In the genomic region with DNA sequence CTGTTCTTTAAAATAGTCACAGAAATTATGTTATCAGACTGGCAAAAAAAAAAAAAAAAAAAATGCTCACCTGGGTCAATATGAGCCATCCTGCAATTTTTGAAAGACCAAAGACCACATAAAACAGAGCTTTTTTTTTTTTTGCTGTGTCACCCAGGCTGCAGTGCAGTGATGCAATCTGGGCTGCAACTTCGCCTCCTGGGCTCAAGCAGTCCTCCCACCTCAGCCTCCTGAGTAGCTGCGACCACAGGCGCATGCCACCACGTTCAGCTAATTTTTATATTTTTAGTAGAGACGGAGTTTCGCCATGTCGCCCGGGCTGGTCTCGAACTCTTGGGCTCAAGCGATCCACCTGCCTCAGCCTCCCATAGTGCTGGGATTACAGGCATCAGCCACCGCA, we compare ENCODE assay signal across 1 cellular context.
TF ChIP-seq lines count a peak whose summit lies in the region.

No MANE protein-coding gene starts in this region.

TF ChIP-seq in HepG2, 621 proteins besides CTCF, POLR2A, EP300 and RAD21 (continued from another document and continues in another):
- TF ChIP-seq, protein P1, sequence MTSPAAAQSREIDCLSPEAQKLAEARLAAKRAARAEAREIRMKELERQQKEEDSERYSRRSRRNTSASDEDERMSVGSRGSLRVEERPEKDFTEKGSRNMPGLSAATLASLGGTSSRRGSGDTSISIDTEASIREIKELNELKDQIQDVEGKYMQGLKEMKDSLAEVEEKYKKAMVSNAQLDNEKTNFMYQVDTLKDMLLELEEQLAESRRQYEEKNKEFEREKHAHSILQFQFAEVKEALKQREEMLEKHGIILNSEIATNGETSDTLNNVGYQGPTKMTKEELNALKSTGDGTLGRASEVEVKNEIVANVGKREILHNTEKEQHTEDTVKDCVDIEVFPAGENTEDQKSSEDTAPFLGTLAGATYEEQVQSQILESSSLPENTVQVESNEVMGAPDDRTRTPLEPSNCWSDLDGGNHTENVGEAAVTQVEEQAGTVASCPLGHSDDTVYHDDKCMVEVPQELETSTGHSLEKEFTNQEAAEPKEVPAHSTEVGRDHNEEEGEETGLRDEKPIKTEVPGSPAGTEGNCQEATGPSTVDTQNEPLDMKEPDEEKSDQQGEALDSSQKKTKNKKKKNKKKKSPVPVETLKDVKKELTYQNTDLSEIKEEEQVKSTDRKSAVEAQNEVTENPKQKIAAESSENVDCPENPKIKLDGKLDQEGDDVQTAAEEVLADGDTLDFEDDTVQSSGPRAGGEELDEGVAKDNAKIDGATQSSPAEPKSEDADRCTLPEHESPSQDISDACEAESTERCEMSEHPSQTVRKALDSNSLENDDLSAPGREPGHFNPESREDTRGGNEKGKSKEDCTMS (CRISPR knock-in tag; conservative IDR thresholded peaks at IDR 0.05), result no peak
- TF ChIP-seq KLF16 (CRISPR knock-in tag; IDR thresholded peaks at IDR 0.05), result peak in 1 of 2 experiments; percentile 22; a peak in 1 of 4 replicates
- peak; percentile 24; the same call in 1 of the 2 replicates for TF ChIP-seq MIER3 (CRISPR knock-in tag; IDR thresholded peaks at IDR 0.05; ENCODE audit: borderline replicate concordance)
- TF ChIP-seq TCF7 (IDR thresholded peaks at IDR 0.05; ENCODE audit: low read depth), result peak; percentile 23; the same call in 1 of the 2 replicates
- TF ChIP-seq ZNF768 (CRISPR knock-in tag; IDR thresholded peaks at IDR 0.05), result no peak
- TF ChIP-seq ATF7 (IDR thresholded peaks at IDR 0.05), result 0 out of 2 replicates have a peak, but pooled peaks have one; percentile 9
- TF ChIP-seq ATF7 (CRISPR knock-in tag; IDR thresholded peaks at IDR 0.05), result no peak
- TF ChIP-seq ZNF260 (CRISPR knock-in tag; IDR thresholded peaks at IDR 0.05; ENCODE audit: borderline replicate concordance, low read depth), result no peak
- TF ChIP-seq NFIC (IDR thresholded peaks at IDR 0.05; ENCODE audit: low read length), result peak; percentile 43; the same call in 1 of the 2 replicates
- TF ChIP-seq, protein P2, sequence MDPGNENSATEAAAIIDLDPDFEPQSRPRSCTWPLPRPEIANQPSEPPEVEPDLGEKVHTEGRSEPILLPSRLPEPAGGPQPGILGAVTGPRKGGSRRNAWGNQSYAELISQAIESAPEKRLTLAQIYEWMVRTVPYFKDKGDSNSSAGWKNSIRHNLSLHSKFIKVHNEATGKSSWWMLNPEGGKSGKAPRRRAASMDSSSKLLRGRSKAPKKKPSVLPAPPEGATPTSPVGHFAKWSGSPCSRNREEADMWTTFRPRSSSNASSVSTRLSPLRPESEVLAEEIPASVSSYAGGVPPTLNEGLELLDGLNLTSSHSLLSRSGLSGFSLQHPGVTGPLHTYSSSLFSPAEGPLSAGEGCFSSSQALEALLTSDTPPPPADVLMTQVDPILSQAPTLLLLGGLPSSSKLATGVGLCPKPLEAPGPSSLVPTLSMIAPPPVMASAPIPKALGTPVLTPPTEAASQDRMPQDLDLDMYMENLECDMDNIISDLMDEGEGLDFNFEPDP (CRISPR knock-in tag; conservative IDR thresholded peaks at IDR 0.05), result no peak
- no peak for TF ChIP-seq ZNF121 (CRISPR knock-in tag; IDR thresholded peaks at IDR 0.05)
- TF ChIP-seq HNRNPL (IDR thresholded peaks at IDR 0.05; ENCODE audit: low read depth, low read length), result no peak
- no peak for TF ChIP-seq ARID2 (CRISPR knock-in tag; IDR thresholded peaks at IDR 0.05; ENCODE audit: borderline replicate concordance)
- TF ChIP-seq MLLT10 (CRISPR knock-in tag; IDR thresholded peaks at IDR 0.05), result no peak
- TF ChIP-seq ZNF674 (CRISPR knock-in tag; IDR thresholded peaks at IDR 0.05; ENCODE audit: low read depth), result no peak
- TF ChIP-seq SIX1 (CRISPR knock-in tag; IDR thresholded peaks at IDR 0.05; ENCODE audit: borderline replicate concordance), result no peak
- TF ChIP-seq ZBTB38 (CRISPR knock-in tag; IDR thresholded peaks at IDR 0.05), result peak; percentile 98
- no peak for TF ChIP-seq CHD2 (IDR thresholded peaks at IDR 0.05; ENCODE audit: low read depth, low read length)
- peak; percentile 89 for TF ChIP-seq MED1 (CRISPR knock-in tag; IDR thresholded peaks at IDR 0.05)
- TF ChIP-seq, protein P3, sequence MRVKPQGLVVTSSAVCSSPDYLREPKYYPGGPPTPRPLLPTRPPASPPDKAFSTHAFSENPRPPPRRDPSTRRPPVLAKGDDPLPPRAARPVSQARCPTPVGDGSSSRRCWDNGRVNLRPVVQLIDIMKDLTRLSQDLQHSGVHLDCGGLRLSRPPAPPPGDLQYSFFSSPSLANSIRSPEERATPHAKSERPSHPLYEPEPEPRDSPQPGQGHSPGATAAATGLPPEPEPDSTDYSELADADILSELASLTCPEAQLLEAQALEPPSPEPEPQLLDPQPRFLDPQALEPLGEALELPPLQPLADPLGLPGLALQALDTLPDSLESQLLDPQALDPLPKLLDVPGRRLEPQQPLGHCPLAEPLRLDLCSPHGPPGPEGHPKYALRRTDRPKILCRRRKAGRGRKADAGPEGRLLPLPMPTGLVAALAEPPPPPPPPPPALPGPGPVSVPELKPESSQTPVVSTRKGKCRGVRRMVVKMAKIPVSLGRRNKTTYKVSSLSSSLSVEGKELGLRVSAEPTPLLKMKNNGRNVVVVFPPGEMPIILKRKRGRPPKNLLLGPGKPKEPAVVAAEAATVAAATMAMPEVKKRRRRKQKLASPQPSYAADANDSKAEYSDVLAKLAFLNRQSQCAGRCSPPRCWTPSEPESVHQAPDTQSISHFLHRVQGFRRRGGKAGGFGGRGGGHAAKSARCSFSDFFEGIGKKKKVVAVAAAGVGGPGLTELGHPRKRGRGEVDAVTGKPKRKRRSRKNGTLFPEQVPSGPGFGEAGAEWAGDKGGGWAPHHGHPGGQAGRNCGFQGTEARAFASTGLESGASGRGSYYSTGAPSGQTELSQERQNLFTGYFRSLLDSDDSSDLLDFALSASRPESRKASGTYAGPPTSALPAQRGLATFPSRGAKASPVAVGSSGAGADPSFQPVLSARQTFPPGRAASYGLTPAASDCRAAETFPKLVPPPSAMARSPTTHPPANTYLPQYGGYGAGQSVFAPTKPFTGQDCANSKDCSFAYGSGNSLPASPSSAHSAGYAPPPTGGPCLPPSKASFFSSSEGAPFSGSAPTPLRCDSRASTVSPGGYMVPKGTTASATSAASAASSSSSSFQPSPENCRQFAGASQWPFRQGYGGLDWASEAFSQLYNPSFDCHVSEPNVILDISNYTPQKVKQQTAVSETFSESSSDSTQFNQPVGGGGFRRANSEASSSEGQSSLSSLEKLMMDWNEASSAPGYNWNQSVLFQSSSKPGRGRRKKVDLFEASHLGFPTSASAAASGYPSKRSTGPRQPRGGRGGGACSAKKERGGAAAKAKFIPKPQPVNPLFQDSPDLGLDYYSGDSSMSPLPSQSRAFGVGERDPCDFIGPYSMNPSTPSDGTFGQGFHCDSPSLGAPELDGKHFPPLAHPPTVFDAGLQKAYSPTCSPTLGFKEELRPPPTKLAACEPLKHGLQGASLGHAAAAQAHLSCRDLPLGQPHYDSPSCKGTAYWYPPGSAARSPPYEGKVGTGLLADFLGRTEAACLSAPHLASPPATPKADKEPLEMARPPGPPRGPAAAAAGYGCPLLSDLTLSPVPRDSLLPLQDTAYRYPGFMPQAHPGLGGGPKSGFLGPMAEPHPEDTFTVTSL (CRISPR knock-in tag; IDR thresholded peaks at IDR 0.05; ENCODE audit: borderline replicate concordance), result peak; percentile 64; the same call in 1 of the 2 replicates
- TF ChIP-seq SAP130 (CRISPR knock-in tag; IDR thresholded peaks at IDR 0.05; ENCODE audit: low read depth), result peak; percentile 34; the same call in 1 of the 2 replicates
- TF ChIP-seq, protein P4, sequence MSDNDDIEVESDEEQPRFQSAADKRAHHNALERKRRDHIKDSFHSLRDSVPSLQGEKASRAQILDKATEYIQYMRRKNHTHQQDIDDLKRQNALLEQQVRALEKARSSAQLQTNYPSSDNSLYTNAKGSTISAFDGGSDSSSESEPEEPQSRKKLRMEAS (IDR thresholded peaks at IDR 0.05), result peak; percentile 35; the same call in 1 of the 2 replicates
- TF ChIP-seq, protein P5, sequence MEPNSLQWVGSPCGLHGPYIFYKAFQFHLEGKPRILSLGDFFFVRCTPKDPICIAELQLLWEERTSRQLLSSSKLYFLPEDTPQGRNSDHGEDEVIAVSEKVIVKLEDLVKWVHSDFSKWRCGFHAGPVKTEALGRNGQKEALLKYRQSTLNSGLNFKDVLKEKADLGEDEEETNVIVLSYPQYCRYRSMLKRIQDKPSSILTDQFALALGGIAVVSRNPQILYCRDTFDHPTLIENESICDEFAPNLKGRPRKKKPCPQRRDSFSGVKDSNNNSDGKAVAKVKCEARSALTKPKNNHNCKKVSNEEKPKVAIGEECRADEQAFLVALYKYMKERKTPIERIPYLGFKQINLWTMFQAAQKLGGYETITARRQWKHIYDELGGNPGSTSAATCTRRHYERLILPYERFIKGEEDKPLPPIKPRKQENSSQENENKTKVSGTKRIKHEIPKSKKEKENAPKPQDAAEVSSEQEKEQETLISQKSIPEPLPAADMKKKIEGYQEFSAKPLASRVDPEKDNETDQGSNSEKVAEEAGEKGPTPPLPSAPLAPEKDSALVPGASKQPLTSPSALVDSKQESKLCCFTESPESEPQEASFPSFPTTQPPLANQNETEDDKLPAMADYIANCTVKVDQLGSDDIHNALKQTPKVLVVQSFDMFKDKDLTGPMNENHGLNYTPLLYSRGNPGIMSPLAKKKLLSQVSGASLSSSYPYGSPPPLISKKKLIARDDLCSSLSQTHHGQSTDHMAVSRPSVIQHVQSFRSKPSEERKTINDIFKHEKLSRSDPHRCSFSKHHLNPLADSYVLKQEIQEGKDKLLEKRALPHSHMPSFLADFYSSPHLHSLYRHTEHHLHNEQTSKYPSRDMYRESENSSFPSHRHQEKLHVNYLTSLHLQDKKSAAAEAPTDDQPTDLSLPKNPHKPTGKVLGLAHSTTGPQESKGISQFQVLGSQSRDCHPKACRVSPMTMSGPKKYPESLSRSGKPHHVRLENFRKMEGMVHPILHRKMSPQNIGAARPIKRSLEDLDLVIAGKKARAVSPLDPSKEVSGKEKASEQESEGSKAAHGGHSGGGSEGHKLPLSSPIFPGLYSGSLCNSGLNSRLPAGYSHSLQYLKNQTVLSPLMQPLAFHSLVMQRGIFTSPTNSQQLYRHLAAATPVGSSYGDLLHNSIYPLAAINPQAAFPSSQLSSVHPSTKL (CRISPR knock-in tag; IDR thresholded peaks at IDR 0.05), result peak; percentile 84
- TF ChIP-seq, protein P6, sequence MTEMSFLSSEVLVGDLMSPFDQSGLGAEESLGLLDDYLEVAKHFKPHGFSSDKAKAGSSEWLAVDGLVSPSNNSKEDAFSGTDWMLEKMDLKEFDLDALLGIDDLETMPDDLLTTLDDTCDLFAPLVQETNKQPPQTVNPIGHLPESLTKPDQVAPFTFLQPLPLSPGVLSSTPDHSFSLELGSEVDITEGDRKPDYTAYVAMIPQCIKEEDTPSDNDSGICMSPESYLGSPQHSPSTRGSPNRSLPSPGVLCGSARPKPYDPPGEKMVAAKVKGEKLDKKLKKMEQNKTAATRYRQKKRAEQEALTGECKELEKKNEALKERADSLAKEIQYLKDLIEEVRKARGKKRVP (CRISPR knock-in tag; IDR thresholded peaks at IDR 0.05), result peak in 1 of 2 experiments; percentile 93; a peak in 2 of 4 replicates
- TF ChIP-seq, protein P7, sequence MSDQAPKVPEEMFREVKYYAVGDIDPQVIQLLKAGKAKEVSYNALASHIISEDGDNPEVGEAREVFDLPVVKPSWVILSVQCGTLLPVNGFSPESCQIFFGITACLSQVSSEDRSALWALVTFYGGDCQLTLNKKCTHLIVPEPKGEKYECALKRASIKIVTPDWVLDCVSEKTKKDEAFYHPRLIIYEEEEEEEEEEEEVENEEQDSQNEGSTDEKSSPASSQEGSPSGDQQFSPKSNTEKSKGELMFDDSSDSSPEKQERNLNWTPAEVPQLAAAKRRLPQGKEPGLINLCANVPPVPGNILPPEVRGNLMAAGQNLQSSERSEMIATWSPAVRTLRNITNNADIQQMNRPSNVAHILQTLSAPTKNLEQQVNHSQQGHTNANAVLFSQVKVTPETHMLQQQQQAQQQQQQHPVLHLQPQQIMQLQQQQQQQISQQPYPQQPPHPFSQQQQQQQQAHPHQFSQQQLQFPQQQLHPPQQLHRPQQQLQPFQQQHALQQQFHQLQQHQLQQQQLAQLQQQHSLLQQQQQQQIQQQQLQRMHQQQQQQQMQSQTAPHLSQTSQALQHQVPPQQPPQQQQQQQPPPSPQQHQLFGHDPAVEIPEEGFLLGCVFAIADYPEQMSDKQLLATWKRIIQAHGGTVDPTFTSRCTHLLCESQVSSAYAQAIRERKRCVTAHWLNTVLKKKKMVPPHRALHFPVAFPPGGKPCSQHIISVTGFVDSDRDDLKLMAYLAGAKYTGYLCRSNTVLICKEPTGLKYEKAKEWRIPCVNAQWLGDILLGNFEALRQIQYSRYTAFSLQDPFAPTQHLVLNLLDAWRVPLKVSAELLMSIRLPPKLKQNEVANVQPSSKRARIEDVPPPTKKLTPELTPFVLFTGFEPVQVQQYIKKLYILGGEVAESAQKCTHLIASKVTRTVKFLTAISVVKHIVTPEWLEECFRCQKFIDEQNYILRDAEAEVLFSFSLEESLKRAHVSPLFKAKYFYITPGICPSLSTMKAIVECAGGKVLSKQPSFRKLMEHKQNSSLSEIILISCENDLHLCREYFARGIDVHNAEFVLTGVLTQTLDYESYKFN (CRISPR knock-in tag; conservative IDR thresholded peaks at IDR 0.05), result peak; percentile 71
- TF ChIP-seq ZFY (CRISPR knock-in tag; IDR thresholded peaks at IDR 0.05), result no peak
- TF ChIP-seq KDM3A (CRISPR knock-in tag; IDR thresholded peaks at IDR 0.05; ENCODE audit: low read depth), result no peak
- TF ChIP-seq MAFK (conservative IDR thresholded peaks at IDR 0.05 in 1 of 2, IDR thresholded peaks at IDR 0.05 in 1 of 2; ENCODE audit: low read length in 2 of 2), result peak; percentile 64 to 77
- TF ChIP-seq HDAC2 (CRISPR knock-in tag; IDR thresholded peaks at IDR 0.05), result peak; percentile 75; the same call in 1 of the 2 replicates
- TF ChIP-seq, protein P8, sequence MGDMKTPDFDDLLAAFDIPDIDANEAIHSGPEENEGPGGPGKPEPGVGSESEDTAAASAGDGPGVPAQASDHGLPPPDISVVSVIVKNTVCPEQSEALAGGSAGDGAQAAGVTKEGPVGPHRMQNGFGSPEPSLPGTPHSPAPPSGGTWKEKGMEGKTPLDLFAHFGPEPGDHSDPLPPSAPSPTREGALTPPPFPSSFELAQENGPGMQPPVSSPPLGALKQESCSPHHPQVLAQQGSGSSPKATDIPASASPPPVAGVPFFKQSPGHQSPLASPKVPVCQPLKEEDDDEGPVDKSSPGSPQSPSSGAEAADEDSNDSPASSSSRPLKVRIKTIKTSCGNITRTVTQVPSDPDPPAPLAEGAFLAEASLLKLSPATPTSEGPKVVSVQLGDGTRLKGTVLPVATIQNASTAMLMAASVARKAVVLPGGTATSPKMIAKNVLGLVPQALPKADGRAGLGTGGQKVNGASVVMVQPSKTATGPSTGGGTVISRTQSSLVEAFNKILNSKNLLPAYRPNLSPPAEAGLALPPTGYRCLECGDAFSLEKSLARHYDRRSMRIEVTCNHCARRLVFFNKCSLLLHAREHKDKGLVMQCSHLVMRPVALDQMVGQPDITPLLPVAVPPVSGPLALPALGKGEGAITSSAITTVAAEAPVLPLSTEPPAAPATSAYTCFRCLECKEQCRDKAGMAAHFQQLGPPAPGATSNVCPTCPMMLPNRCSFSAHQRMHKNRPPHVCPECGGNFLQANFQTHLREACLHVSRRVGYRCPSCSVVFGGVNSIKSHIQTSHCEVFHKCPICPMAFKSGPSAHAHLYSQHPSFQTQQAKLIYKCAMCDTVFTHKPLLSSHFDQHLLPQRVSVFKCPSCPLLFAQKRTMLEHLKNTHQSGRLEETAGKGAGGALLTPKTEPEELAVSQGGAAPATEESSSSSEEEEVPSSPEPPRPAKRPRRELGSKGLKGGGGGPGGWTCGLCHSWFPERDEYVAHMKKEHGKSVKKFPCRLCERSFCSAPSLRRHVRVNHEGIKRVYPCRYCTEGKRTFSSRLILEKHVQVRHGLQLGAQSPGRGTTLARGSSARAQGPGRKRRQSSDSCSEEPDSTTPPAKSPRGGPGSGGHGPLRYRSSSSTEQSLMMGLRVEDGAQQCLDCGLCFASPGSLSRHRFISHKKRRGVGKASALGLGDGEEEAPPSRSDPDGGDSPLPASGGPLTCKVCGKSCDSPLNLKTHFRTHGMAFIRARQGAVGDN (CRISPR knock-in tag; IDR thresholded peaks at IDR 0.05), result peak; percentile 71
